1 cellular context compared by ENCODE assay signal in genomic region chr6:44234101-44235090, GRCh38.
A peak's percentile ranks its signal among the peaks of the same experiment; 100 is the strongest.
TF ChIP-seq lines count a peak whose summit lies in the region.

No MANE protein-coding gene starts in this region.

TF ChIP-seq in HepG2, 621 proteins besides CTCF, POLR2A, EP300 and RAD21 (continues in another document):
- TF ChIP-seq MED13 (CRISPR knock-in tag; IDR thresholded peaks at IDR 0.05), result no peak
- no peak; the same call in 1 of the 2 replicates for TF ChIP-seq ZNF468 (CRISPR knock-in tag; IDR thresholded peaks at IDR 0.05)
- TF ChIP-seq WIZ (CRISPR knock-in tag; IDR thresholded peaks at IDR 0.05), result no peak
- no peak for TF ChIP-seq E2F1 (CRISPR knock-in tag; IDR thresholded peaks at IDR 0.05)
- no peak for TF ChIP-seq ZC3H4 (CRISPR knock-in tag; IDR thresholded peaks at IDR 0.05; ENCODE audit: borderline replicate concordance)
- no peak for TF ChIP-seq MIXL1 (CRISPR knock-in tag; IDR thresholded peaks at IDR 0.05)
- no peak for TF ChIP-seq KDM1A (CRISPR knock-in tag; IDR thresholded peaks at IDR 0.05)
- TF ChIP-seq BRD4 (CRISPR knock-in tag; IDR thresholded peaks at IDR 0.05), result no peak
- TF ChIP-seq GPBP1L1 (CRISPR knock-in tag; IDR thresholded peaks at IDR 0.05), result no peak
- no peak for TF ChIP-seq ZNF329 (CRISPR knock-in tag; IDR thresholded peaks at IDR 0.05; ENCODE audit: low read depth)
- peak; percentile 43 for TF ChIP-seq PAXIP1 (CRISPR knock-in tag; conservative IDR thresholded peaks at IDR 0.05)
- TF ChIP-seq ZBTB10 (CRISPR knock-in tag; IDR thresholded peaks at IDR 0.05; ENCODE audit: borderline replicate concordance), result no peak
- no peak for TF ChIP-seq ZFP36L1 (CRISPR knock-in tag; IDR thresholded peaks at IDR 0.05)
- no peak for TF ChIP-seq ARID2 (CRISPR knock-in tag; IDR thresholded peaks at IDR 0.05; ENCODE audit: borderline replicate concordance)
- TF ChIP-seq NR0B2 (CRISPR knock-in tag; IDR thresholded peaks at IDR 0.05), result no peak
- TF ChIP-seq ZNF235 (CRISPR knock-in tag; IDR thresholded peaks at IDR 0.05; ENCODE audit: borderline replicate concordance), result no peak
- no peak for TF ChIP-seq SKIL (CRISPR knock-in tag; IDR thresholded peaks at IDR 0.05; ENCODE audit: borderline replicate concordance)
- TF ChIP-seq KAT2B (IDR thresholded peaks at IDR 0.05; ENCODE audit: borderline replicate concordance, low read depth, low read length), result no peak
- TF ChIP-seq PAWR (CRISPR knock-in tag; IDR thresholded peaks at IDR 0.05; ENCODE audit: borderline replicate concordance), result no peak
- no peak for TF ChIP-seq POLR2AphosphoS5 (IDR thresholded peaks at IDR 0.05; ENCODE audit: low read depth, low read length)
- TF ChIP-seq ZZZ3 (CRISPR knock-in tag; IDR thresholded peaks at IDR 0.05; ENCODE audit: borderline replicate concordance), result no peak
- TF ChIP-seq ZSCAN22 (CRISPR knock-in tag; IDR thresholded peaks at IDR 0.05), result no peak
- TF ChIP-seq MATR3 (CRISPR knock-in tag; IDR thresholded peaks at IDR 0.05), result no peak
- TF ChIP-seq ZNF766 (CRISPR knock-in tag; IDR thresholded peaks at IDR 0.05; ENCODE audit: borderline replicate concordance), result no peak
- TF ChIP-seq ZNF569 (CRISPR knock-in tag; IDR thresholded peaks at IDR 0.05; ENCODE audit: borderline replicate concordance), result no peak
- TF ChIP-seq SNAPC5 (CRISPR knock-in tag; IDR thresholded peaks at IDR 0.05; ENCODE audit: borderline replicate concordance), result no peak
- TF ChIP-seq CERS6 (CRISPR knock-in tag; IDR thresholded peaks at IDR 0.05), result no peak
- no peak for TF ChIP-seq ZNF816 (CRISPR knock-in tag; IDR thresholded peaks at IDR 0.05; ENCODE audit: borderline replicate concordance)
- TF ChIP-seq ZNF431 (CRISPR knock-in tag; IDR thresholded peaks at IDR 0.05; ENCODE audit: borderline replicate concordance, low read depth), result no peak
- no peak for TF ChIP-seq MAFF (IDR thresholded peaks at IDR 0.05; ENCODE audit: low read depth, low read length)
- no peak for TF ChIP-seq ZNF629 (CRISPR knock-in tag; conservative IDR thresholded peaks at IDR 0.05)
- TF ChIP-seq GTF2F1 (IDR thresholded peaks at IDR 0.05; ENCODE audit: low read length), result no peak
- no peak for TF ChIP-seq PAX8 (CRISPR knock-in tag; IDR thresholded peaks at IDR 0.05; ENCODE audit: borderline replicate concordance)
- no peak for TF ChIP-seq LCORL (IDR thresholded peaks at IDR 0.05)
- peak; percentile 81 for TF ChIP-seq LCORL (CRISPR knock-in tag; IDR thresholded peaks at IDR 0.05)
- TF ChIP-seq TERF1 (CRISPR knock-in tag; IDR thresholded peaks at IDR 0.05), result no peak
- TF ChIP-seq FOXC1 (CRISPR knock-in tag; IDR thresholded peaks at IDR 0.05; ENCODE audit: borderline replicate concordance), result peak; percentile 83; the same call in 1 of the 2 replicates
- peak; percentile 59; the same call in 1 of the 2 replicates for TF ChIP-seq ATF2 (CRISPR knock-in tag; IDR thresholded peaks at IDR 0.05)
- peak; percentile 85 for TF ChIP-seq SALL1 (CRISPR knock-in tag; IDR thresholded peaks at IDR 0.05)
- no peak for TF ChIP-seq E2F5 (CRISPR knock-in tag; conservative IDR thresholded peaks at IDR 0.05)
- TF ChIP-seq JDP2 (CRISPR knock-in tag; IDR thresholded peaks at IDR 0.05; ENCODE audit: borderline replicate concordance), result no peak
- no peak for TF ChIP-seq DR1 (CRISPR knock-in tag; IDR thresholded peaks at IDR 0.05)
- TF ChIP-seq ZSCAN30 (CRISPR knock-in tag; IDR thresholded peaks at IDR 0.05), result no peak
- TF ChIP-seq PPARG (CRISPR knock-in tag; conservative IDR thresholded peaks at IDR 0.05), result peak; percentile 55; the same call in 1 of the 2 replicates
- TF ChIP-seq RXRB (CRISPR knock-in tag; IDR thresholded peaks at IDR 0.05; ENCODE audit: borderline replicate concordance), result peak; percentile 87; the same call in 1 of the 2 replicates
